In the genomic region with DNA sequence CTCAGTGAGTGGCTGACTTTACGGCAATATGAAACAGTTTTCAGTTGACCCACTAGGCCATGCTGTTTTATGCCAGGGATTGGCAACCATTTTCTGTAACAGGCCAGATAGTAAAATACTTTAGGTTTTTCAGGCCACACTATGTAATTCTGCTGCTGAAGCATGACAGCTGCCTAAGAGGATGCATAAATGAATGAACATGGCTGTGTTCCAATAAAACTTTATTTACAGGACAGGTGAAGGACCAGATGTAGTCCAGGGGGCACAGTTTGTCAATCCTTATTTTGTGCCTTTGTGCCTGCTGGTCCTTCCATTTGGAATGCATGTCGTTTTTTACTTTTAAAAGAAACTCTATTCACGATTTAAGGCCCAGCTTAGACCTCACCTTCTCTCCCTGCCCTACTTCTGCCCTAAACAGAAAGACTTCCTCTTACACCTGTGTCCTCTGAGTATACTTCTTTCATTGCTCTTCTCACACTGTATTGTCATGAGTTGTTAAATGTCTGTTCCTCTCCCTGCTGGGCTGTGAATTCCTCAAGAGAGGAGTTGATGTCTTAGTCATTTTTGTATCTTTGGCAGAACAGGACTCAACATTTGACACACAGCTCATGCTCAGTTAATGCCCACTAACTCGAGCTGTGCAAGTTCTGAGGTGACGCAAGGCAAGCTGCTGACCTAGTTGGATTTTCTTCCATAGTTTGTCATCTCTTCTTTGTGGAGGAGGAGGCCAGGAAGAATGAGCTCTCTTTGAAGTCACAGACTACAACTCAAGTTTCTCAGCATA, we compare ENCODE assay signal across 18 cellular contexts.
DNase-seq lines count a peak whose midpoint lies in the region; ATAC-seq and TF ChIP-seq lines count a peak whose summit lies in the region.
"Had no signal": no experiment of that assay in that cellular context is flagged by ENCODE, and none has a peak within 500 bp of the region (broad histone marks: within the 10 kb centered on the region; RNA-seq: fewer than 3 reads in every experiment).

No MANE protein-coding gene starts in this region.

- H3K4me3 Mint-ChIP-seq in stimulated activated memory B cell treated with anti-CD40 and anti-IgM and Interleukin-4, amounts not matched to agents 10 μg/mL and 1 μg/mL and 100 μg/mL, for 72 hours: no peak overlapping the region
- H3K4me3 Mint-ChIP-seq: activated CD4-positive, alpha-beta memory T cell treated with anti-CD3 and anti-CD28 coated beads for 36 hours; CD4-positive, alpha-beta T cell; naive B cell; T-helper 2 cell treated with Interferon-gamma antibody and Interleukin-4, amounts not matched to agents 5 μg/mL and 100 μg/mL, for 36 hours had no signal

- TF ChIP-seq CTCF in coronary artery (IDR thresholded peaks at IDR 0.05): no peak

- DNase-seq in GM03348 (ENCODE audit: low spot score): peak; percentile 51
- peak; percentile 47 for DNase-seq in NCI-H226
- DNase-seq in fibroblast of gingiva (ENCODE audit: low read depth): peak; percentile 85
- peak; percentile 59 for DNase-seq in renal cortical epithelial cell (ENCODE audit: low read depth)
- no peak for DNase-seq in NOMO-1 treated with dmso at 0.1 percent for 144 hours (lab: John Stamatoyannopoulos, UW; ENCODE audit: unreplicated experiment)
- DNase-seq in coronary artery (ENCODE audit: low spot score): no peak
- DNase-seq: activated CD4-positive, alpha-beta memory T cell treated with anti-CD3 and anti-CD28 coated beads for 36 hours; aorta; CD4-positive, alpha-beta T cell; naive B cell; NCI-H187 treated with DMSO at 0.1 percent for 48 hours; NCI-H69; retina; Right ventricle myocardium superior; stimulated activated CD4-positive, alpha-beta T cell treated with anti-CD3 and anti-CD28 coated beads, Interleukin-4, amount 100 ng/mL, for 24 hours had no signal

- H3K4me3 ChIP-seq in coronary artery: no peak overlapping the region

- peaks cover 18% of the 10 kb centered on the region for H3K36me3 Mint-ChIP-seq in stimulated activated memory B cell treated with anti-CD40 and anti-IgM and Interleukin-4, amounts not matched to agents 10 μg/mL and 1 μg/mL and 100 μg/mL, for 72 hours

- no peaks in the 10 kb centered on the region for H3K9me3 Mint-ChIP-seq in stimulated activated memory B cell treated with anti-CD40 and anti-IgM and Interleukin-4, amounts not matched to agents 10 μg/mL and 1 μg/mL and 100 μg/mL, for 72 hours
- H3K9me3 Mint-ChIP-seq: activated CD4-positive, alpha-beta memory T cell treated with anti-CD3 and anti-CD28 coated beads for 36 hours; CD4-positive, alpha-beta T cell; naive B cell; T-helper 2 cell treated with Interferon-gamma antibody and Interleukin-4, amounts not matched to agents 5 μg/mL and 100 μg/mL, for 36 hours had no signal

- no peak overlapping the region for H3K27ac Mint-ChIP-seq in stimulated activated memory B cell treated with anti-CD40 and anti-IgM and Interleukin-4, amounts not matched to agents 10 μg/mL and 1 μg/mL and 100 μg/mL, for 72 hours
- H3K27ac Mint-ChIP-seq: activated CD4-positive, alpha-beta memory T cell treated with anti-CD3 and anti-CD28 coated beads for 36 hours; CD4-positive, alpha-beta T cell; T-helper 2 cell treated with Interferon-gamma antibody and Interleukin-4, amounts not matched to agents 5 μg/mL and 100 μg/mL, for 36 hours had no signal

- H3K4me1 Mint-ChIP-seq in stimulated activated memory B cell treated with anti-CD40 and anti-IgM and Interleukin-4, amounts not matched to agents 10 μg/mL and 1 μg/mL and 100 μg/mL, for 72 hours: no peaks in the 10 kb centered on the region

- no peaks in the 10 kb centered on the region for H3K27me3 Mint-ChIP-seq in stimulated activated memory B cell treated with anti-CD40 and anti-IgM and Interleukin-4, amounts not matched to agents 10 μg/mL and 1 μg/mL and 100 μg/mL, for 72 hours
- H3K27me3 Mint-ChIP-seq: activated CD4-positive, alpha-beta memory T cell treated with anti-CD3 and anti-CD28 coated beads for 36 hours; CD4-positive, alpha-beta T cell; naive B cell had no signal

- ATAC-seq in stimulated activated memory B cell treated with anti-CD40 and anti-IgM and Interleukin-4, amounts not matched to agents 10 μg/mL and 1 μg/mL and 100 μg/mL, for 72 hours: no peak
- no peak for ATAC-seq in HG03175 (IDR thresholded peaks at IDR 0.05; ENCODE audit: unreplicated experiment)

- no peak overlapping the region for H3K27ac ChIP-seq in coronary artery

Comparison
In these comparisons a context has a peak if more than half of its experiments do, and no peak if none do; other contexts are left out.
1. DNase-seq: peak in GM03348 (single experiment), NCI-H226 (single experiment), fibroblast of gingiva (single experiment) and renal cortical epithelial cell (single experiment); none in NOMO-1 treated with dmso at 0.1 percent for 144 hours (single experiment) and coronary artery (single experiment).